ENCODE assay signal across 28 cellular contexts in genomic region chr14:31911160-31911559, GRCh38.
"Had no signal": no experiment of that assay in that cellular context is flagged by ENCODE, and none has a peak within 500 bp of the region (broad histone marks: within the 10 kb centered on the region; RNA-seq: fewer than 3 reads in every experiment).

No MANE protein-coding gene starts in this region.

- H3K27ac ChIP-seq: colonic mucosa, coronary artery, dorsolateral prefrontal cortex, epithelial cell of prostate, esophagus muscularis mucosa, esophagus squamous epithelium, foreskin keratinocyte, gastrocnemius medialis, gastroesophageal sphincter, heart left ventricle, heart right ventricle had no signal

- H3K9me3 ChIP-seq: gastrocnemius medialis had no signal

- H3K27me3 ChIP-seq: colonic mucosa, dorsolateral prefrontal cortex, esophagus muscularis mucosa, esophagus squamous epithelium, foreskin keratinocyte, gastrocnemius medialis, gastroesophageal sphincter, heart left ventricle, heart right ventricle had no signal

- FAIRE-seq: colon, endometrium, endothelial cell of umbilical vein, frontal cortex had no signal

- ATAC-seq: effector memory CD8-positive, alpha-beta T cell; esophagus mucosa; foreskin keratinocyte; gastrocnemius medialis; gastroesophageal sphincter; heart left ventricle; heart right ventricle had no signal

- DNase-seq: colonic mucosa; cortex of kidney; dermis blood vessel endothelial cell; dorsolateral prefrontal cortex; effector CD4-positive, alpha-beta T cell; effector CD8-positive, alpha-beta T cell; effector memory CD4-positive, alpha-beta T cell; effector memory CD8-positive, alpha-beta T cell; erythroblast; esophagus squamous epithelium; foreskin fibroblast; foreskin keratinocyte; foreskin melanocyte; gastrocnemius medialis; glutamatergic neuron; head of caudate nucleus; heart left ventricle; heart right ventricle had no signal

- H3K36me3 ChIP-seq: colonic mucosa, esophagus muscularis mucosa, esophagus squamous epithelium, gastrocnemius medialis, gastroesophageal sphincter, heart left ventricle, heart right ventricle had no signal

- H3K4me3 ChIP-seq: colonic mucosa, coronary artery, dorsolateral prefrontal cortex, esophagus muscularis mucosa, esophagus squamous epithelium, gastrocnemius medialis, gastroesophageal sphincter, heart left ventricle, heart right ventricle had no signal

- H3K4me1 ChIP-seq: colonic mucosa, esophagus muscularis mucosa, esophagus squamous epithelium, foreskin keratinocyte, gastrocnemius medialis, gastroesophageal sphincter had no signal

- H3K4me3 Mint-ChIP-seq: dendritic cell treated with granulocyte-macrophage colony-stimulating factor and Interleukin-4, amounts not matched to agents 40 ng/mL and 50 ng/mL, for 4 days; effector memory CD8-positive, alpha-beta T cell had no signal

- H3K27ac Mint-ChIP-seq: dendritic cell treated with granulocyte-macrophage colony-stimulating factor and Interleukin-4, amounts not matched to agents 40 ng/mL and 50 ng/mL, for 4 days; effector memory CD8-positive, alpha-beta T cell had no signal
